27 cellular contexts compared by ENCODE assay signal in the genomic region with DNA sequence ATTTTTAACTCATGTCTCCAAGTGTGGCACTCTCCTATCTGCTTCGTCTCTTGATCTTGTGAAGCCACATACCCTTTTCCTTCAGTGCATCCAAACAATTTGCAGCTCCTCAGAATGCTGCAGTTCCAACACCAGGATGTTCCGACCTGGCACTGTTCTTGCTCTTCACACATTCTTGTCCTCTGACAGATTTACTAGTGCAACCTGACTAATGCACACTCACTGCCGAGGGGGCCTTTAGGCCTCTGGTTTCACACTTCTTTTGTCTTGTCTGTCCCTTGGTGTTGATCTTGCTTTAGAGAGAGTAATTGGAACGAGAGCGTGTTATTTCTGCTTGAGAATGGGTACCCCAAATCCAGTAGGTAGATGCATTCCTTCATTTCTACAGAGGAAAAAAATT. TPM values are rescaled to one million over a fixed set of nuclear protein-coding genes. Genes with fewer than 3 reads are reported as not detected.
DNase-seq lines count a peak whose midpoint lies in the region; ATAC-seq and TF ChIP-seq lines count a peak whose summit lies in the region.
"Had no signal": no experiment of that assay in that cellular context is flagged by ENCODE, and none has a peak within 500 bp of the region (broad histone marks: within the 10 kb centered on the region; RNA-seq: fewer than 3 reads in every experiment).

No MANE protein-coding gene starts in this region.

- H3K27me3 ChIP-seq in heart left ventricle: no peaks in the 10 kb centered on the region
- H3K27me3 ChIP-seq in MG63: no peaks in the 10 kb centered on the region
- H3K27me3 ChIP-seq: ascending aorta, dorsolateral prefrontal cortex, pancreas, right atrium auricular region, spleen had no signal

- H3K4me3 Mint-ChIP-seq in effector memory CD8-positive, alpha-beta T cell: peak overlapping the region; percentile 83 to 92
- H3K4me3 Mint-ChIP-seq in nephron progenitor cell: no peak overlapping the region
- H3K4me3 Mint-ChIP-seq: activated naive CD4-positive, alpha-beta T cell treated with anti-CD3 and anti-CD28 coated beads, Interleukin-2, amount 50 U/mL, for 24 hours; stimulated activated naive B cell treated with anti-CD40 and anti-IgM and Interleukin-4, amounts not matched to agents 10 μg/mL and 1 μg/mL and 100 μg/mL, for 72 hours had no signal

- WGBS in heart left ventricle, 4 donors: 77 to 89% (median 80%) methylated on average over 5 of the region's 5 CpGs

- CTCF ChIA-PET in HEK293 (lab: Yijun Ruan, JAX): interaction anchor here (0.6 to 1.0 kb wide), 5 partner anchors 16 to 671 kb away, joined by 3 to 7 read pairs (median 4); no protein-coding TSS in a partner anchor

- H3K9me3 ChIP-seq in heart left ventricle: no peaks in the 10 kb centered on the region
- H3K9me3 ChIP-seq in HEK293 (ENCODE audit: control insufficient read depth, insufficient read depth, low read depth, low read length): no peaks in the 10 kb centered on the region
- H3K9me3 ChIP-seq in MG63: no peaks in the 10 kb centered on the region
- H3K9me3 ChIP-seq: ascending aorta, pancreas, right atrium auricular region, SK-N-SH, spleen had no signal

- no peak for DNase-seq in left cardiac atrium
- DNase-seq in heart left ventricle: no peak
- no peak for DNase-seq in effector memory CD8-positive, alpha-beta T cell
- DNase-seq in nephron progenitor cell: no peak
- DNase-seq in MG63: no peak
- DNase-seq in D341Med (ENCODE audit: low spot score): no peak
- no peak for DNase-seq in activated CD4-positive, CD25-positive, alpha-beta regulatory T cell treated with anti-CD3 and anti-CD28 coated beads, Interleukin-2, amount 50 U/mL, for 72 hours
- DNase-seq: activated CD4-positive, alpha-beta T cell treated with anti-CD3 and anti-CD28 coated beads, Interleukin-2, amount 50 U/mL, for 48 hours; activated T-cell treated with anti-CD3 and anti-CD28 coated beads, Interleukin-2, amount 50 U/mL, for 4 hours; C1 segment of cervical spinal cord; central memory CD4-positive, alpha-beta T cell; dorsolateral prefrontal cortex; NCI-H1417; NCI-H2081; NCI-H345; NCI-H748 treated with DMSO at 0.1 percent for 48 hours; pancreas; RPMI8226; SK-N-SH; spleen; stimulated activated CD4-positive, alpha-beta T cell treated with anti-CD3 and anti-CD28 coated beads, Interleukin-2, amount 100 ng/mL, for 48 hours; stimulated activated naive B cell treated with anti-CD40 and anti-IgM and Interleukin-4, amounts not matched to agents 10 μg/mL and 1 μg/mL and 100 μg/mL, for 72 hours had no signal

- ATAC-seq in left cardiac atrium (peak; percentile 23 to 41), heart left ventricle (no peak)
- no peak for ATAC-seq in effector memory CD8-positive, alpha-beta T cell (replicated peaks)
- ATAC-seq: activated T-cell treated with anti-CD3 and anti-CD28 coated beads, Interleukin-2, amount 50 U/mL, for 4 hours; left lobe of liver; pancreas; stimulated activated naive B cell treated with anti-CD40 and anti-IgM and Interleukin-4, amounts not matched to agents 10 μg/mL and 1 μg/mL and 100 μg/mL, for 72 hours had no signal

- POLR2A ChIA-PET in HEK293 (lab: Yijun Ruan, JAX): no interaction called here

- no peak for TF ChIP-seq CTCF in heart left ventricle (IDR thresholded peaks at IDR 0.05)
- TF ChIP-seq CTCF in HEK293 (tag by site-specific recombination; IDR thresholded peaks at IDR 0.05): no peak
- TF ChIP-seq CTCF in nephron progenitor cell (IDR thresholded peaks at IDR 0.05): no peak

- H3K9me3 Mint-ChIP-seq in effector memory CD8-positive, alpha-beta T cell: peaks cover 0 to 6% of the 10 kb centered on the region in 2 donors
- no peaks in the 10 kb centered on the region for H3K9me3 Mint-ChIP-seq in nephron progenitor cell
- H3K9me3 Mint-ChIP-seq: activated naive CD4-positive, alpha-beta T cell treated with anti-CD3 and anti-CD28 coated beads, Interleukin-2, amount 50 U/mL, for 24 hours; activated T-cell treated with anti-CD3 and anti-CD28 coated beads, Interleukin-2, amount 50 U/mL, for 4 hours had no signal

- intact Hi-C loops in left cardiac atrium (cut with DNase I) (no loop called here), heart left ventricle (cut with DNase I) (no loop called here)

- H3K27ac ChIP-seq in heart left ventricle (peak overlapping the region in 3 of 12 donors; percentile 1 to 28 (median 9)), HEK293 (ENCODE audit: extremely low read depth, low read depth, low read length) (no peak overlapping the region)
- H3K27ac ChIP-seq: ascending aorta, pancreas had no signal

- no peaks in the 10 kb centered on the region for H3K36me3 ChIP-seq in heart left ventricle
- no peaks in the 10 kb centered on the region for H3K36me3 ChIP-seq in HEK293 (ENCODE audit: control insufficient read depth in 2 of 2, insufficient read depth in 1 of 2, low read length in 2 of 2)
- no peaks in the 10 kb centered on the region for H3K36me3 ChIP-seq in MG63
- H3K36me3 ChIP-seq: ascending aorta, pancreas, right atrium auricular region, spleen had no signal

- H3K4me1 Mint-ChIP-seq in effector memory CD8-positive, alpha-beta T cell (ENCODE audit: low read depth in 2 of 2): peaks cover 76 to 88% of the 10 kb centered on the region in 2 donors
- H3K4me1 Mint-ChIP-seq in nephron progenitor cell: peaks cover 48% of the 10 kb centered on the region

- H3K4me1 ChIP-seq in heart left ventricle: peaks cover 0 to 82% (median 58%) of the 10 kb centered on the region in 12 donors
- H3K4me1 ChIP-seq in HEK293 (ENCODE audit: control insufficient read depth, insufficient read depth, low read length): peaks cover 16% of the 10 kb centered on the region

- H3K4me3 ChIP-seq in heart left ventricle (no peak overlapping the region), HEK293 (ENCODE audit: low read depth, low read length) (no peak overlapping the region), MG63 (no peak overlapping the region)
- H3K4me3 ChIP-seq: ascending aorta, dorsolateral prefrontal cortex, pancreas, right atrium auricular region, spleen had no signal

- H3K27me3 Mint-ChIP-seq in effector memory CD8-positive, alpha-beta T cell: no peaks in the 10 kb centered on the region
- H3K27me3 Mint-ChIP-seq in nephron progenitor cell (ENCODE audit: low read depth, poor library complexity): peaks cover 3% of the 10 kb centered on the region
- H3K27me3 Mint-ChIP-seq: activated naive CD4-positive, alpha-beta T cell treated with anti-CD3 and anti-CD28 coated beads, Interleukin-2, amount 50 U/mL, for 24 hours; stimulated activated naive B cell treated with anti-CD40 and anti-IgM and Interleukin-4, amounts not matched to agents 10 μg/mL and 1 μg/mL and 100 μg/mL, for 72 hours had no signal

- H3K36me3 Mint-ChIP-seq in effector memory CD8-positive, alpha-beta T cell (ENCODE audit: insufficient read depth): peaks cover 42% of the 10 kb centered on the region
- no peaks in the 10 kb centered on the region for H3K36me3 Mint-ChIP-seq in nephron progenitor cell (ENCODE audit: low read depth)

- peak overlapping the region; percentile 91 to 93 for H3K27ac Mint-ChIP-seq in effector memory CD8-positive, alpha-beta T cell
- peak overlapping the region; percentile 19 for H3K27ac Mint-ChIP-seq in nephron progenitor cell
- H3K27ac Mint-ChIP-seq: stimulated activated naive B cell treated with anti-CD40 and anti-IgM and Interleukin-4, amounts not matched to agents 10 μg/mL and 1 μg/mL and 100 μg/mL, for 72 hours had no signal

- TF ChIP-seq POLR2A in heart left ventricle (IDR thresholded peaks at IDR 0.05): no peak

TF ChIP-seq in HEK293, 187 proteins besides CTCF, POLR2A, EP300 and RAD21:
- no peak for TF ChIP-seq ZBTB1 (tag by site-specific recombination; IDR thresholded peaks at IDR 0.05)
- TF ChIP-seq ZNF843 (tag by site-specific recombination; IDR thresholded peaks at IDR 0.05): no peak
- TF ChIP-seq, protein P1, sequence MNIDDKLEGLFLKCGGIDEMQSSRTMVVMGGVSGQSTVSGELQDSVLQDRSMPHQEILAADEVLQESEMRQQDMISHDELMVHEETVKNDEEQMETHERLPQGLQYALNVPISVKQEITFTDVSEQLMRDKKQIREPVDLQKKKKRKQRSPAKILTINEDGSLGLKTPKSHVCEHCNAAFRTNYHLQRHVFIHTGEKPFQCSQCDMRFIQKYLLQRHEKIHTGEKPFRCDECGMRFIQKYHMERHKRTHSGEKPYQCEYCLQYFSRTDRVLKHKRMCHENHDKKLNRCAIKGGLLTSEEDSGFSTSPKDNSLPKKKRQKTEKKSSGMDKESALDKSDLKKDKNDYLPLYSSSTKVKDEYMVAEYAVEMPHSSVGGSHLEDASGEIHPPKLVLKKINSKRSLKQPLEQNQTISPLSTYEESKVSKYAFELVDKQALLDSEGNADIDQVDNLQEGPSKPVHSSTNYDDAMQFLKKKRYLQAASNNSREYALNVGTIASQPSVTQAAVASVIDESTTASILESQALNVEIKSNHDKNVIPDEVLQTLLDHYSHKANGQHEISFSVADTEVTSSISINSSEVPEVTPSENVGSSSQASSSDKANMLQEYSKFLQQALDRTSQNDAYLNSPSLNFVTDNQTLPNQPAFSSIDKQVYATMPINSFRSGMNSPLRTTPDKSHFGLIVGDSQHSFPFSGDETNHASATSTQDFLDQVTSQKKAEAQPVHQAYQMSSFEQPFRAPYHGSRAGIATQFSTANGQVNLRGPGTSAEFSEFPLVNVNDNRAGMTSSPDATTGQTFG (tag by site-specific recombination; IDR thresholded peaks at IDR 0.05; ENCODE audit: borderline replicate concordance): no peak
- TF ChIP-seq ZNF585B (tag by site-specific recombination; IDR thresholded peaks at IDR 0.05): no peak
- 0 out of 2 replicates have a peak, but pooled peaks have one; percentile 36 for TF ChIP-seq ZNF596 (tag by site-specific recombination; IDR thresholded peaks at IDR 0.05)
- TF ChIP-seq EGR2 (tag by site-specific recombination; IDR thresholded peaks at IDR 0.05; ENCODE audit: low read depth): no peak
- no peak for TF ChIP-seq ZNF239 (tag by site-specific recombination; IDR thresholded peaks at IDR 0.05)

RNA-seq across cellular contexts. Expression of a gene that starts 15.0 kb away (rescaled TPM):
- total RNA-seq in left cardiac atrium: 10 to 100 TPM; 29.6 to 50.2 TPM
- total RNA-seq in heart left ventricle: 10 to 100 TPM; 22.9 to 52.1 (median 35.6) TPM
- 10 to 100 TPM; 11.9 to 18.2 TPM for polyA plus RNA-seq in heart left ventricle
- 1.3 and 9.5 TPM in 2 replicates for total RNA-seq in MG63 (2014; rRNA removed; shearing (Covaris generic); ENCODE audit: low replicate concordance)

Comparison
In these comparisons a context has a peak if more than half of its experiments do, and no peak if none do; other contexts are left out.
1. ATAC-seq: peak in left cardiac atrium (2 of 2); none in heart left ventricle (0 of 4) and effector memory CD8-positive, alpha-beta T cell (single experiment).